8 cellular contexts compared by ENCODE assay signal in the genomic region with DNA sequence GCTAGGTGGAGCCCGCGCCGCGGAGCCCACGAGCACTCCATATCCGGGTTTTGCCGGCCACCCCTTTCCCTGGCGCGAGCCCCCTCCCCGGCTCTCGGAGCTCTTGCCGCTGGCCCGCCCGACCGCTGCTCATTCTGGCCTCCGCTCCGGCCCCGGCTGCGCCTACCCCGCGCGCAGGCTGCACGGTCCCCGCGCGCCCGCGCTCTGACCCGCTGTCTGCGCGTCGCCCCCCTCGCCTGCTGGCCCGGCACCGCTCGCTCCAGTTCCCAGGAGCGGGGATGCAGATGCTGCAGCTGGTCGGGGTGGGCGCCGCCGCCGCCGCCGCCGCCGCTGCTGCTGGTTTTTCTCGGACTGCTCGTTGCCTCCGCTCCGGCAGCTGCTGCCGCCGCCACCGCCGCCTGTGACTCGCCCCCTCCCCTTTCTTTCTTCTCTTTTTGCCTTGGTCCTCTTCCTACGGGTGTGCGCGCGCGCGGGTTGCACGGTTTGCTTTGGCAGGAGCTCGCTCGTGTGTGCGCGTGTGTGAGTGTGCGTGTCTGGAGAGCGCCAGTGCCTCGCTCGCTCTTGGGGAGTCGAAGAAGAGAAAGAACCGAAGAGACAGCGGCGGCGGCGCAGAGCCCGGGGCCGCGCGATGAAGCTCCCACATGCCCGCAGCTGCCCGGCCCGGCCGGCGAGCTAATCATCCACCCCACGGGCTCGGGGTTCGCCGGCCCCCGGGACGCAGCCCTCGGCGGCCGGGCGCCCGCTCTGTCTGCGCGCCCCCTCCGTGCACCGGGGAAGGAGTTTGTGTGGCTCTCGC. TPM values are rescaled to one million over a fixed set of nuclear protein-coding genes. Genes with fewer than 3 reads are reported as not detected.
DNase-seq lines count a peak whose midpoint lies in the region; ATAC-seq, FAIRE-seq and TF ChIP-seq lines count a peak whose summit lies in the region.

A gene (plus strand): TSS at position 132 of the 796 bp plus-strand sequence.

- no peak for FAIRE-seq in GM12878 (lab: Jason Lieb, UNC)

- H3K9me3 ChIP-seq in GM12878 (replicated peaks; ENCODE audit: control insufficient read depth, insufficient read depth, low read length) (no peaks in the 10 kb centered on the region), iPS-18c (ENCODE audit: control insufficient read depth, insufficient read depth, low read length) (peaks cover 3% of the 10 kb centered on the region), skeletal muscle tissue (ENCODE audit: control insufficient read depth in 3 of 3, low read length in 3 of 3) (no peaks in the 10 kb centered on the region)

- H3K27me3 ChIP-seq in BJ (ENCODE audit: control insufficient read depth, insufficient read depth, low read length) (peaks cover 26% of the 10 kb centered on the region), GM12878 (replicated peaks in 1 of 2; ENCODE audit: control insufficient read depth in 2 of 2, insufficient read depth in 2 of 2, low read length in 1 of 2) (peaks cover 0 to 3% of the 10 kb centered on the region in 2 experiments; a peak in 3 of 4 replicates), skeletal muscle tissue (ENCODE audit: control insufficient read depth in 3 of 3, insufficient read depth in 3 of 3, low read length in 3 of 3) (peaks cover 25 to 28% (median 27%) of the 10 kb centered on the region in 3 donors)

- TF ChIP-seq RAD21 in GM12878 (IDR thresholded peaks at IDR 0.05; ENCODE audit: insufficient read depth, low read depth, low read length), result no peak

- H3K9ac ChIP-seq in GM12878 (ENCODE audit: control insufficient read depth, insufficient read depth, low read length), result no peak within 1 kb of the TSS
- H3K9ac ChIP-seq in skeletal muscle tissue (ENCODE audit: low read depth in 1 of 3, low read length in 3 of 3), result peak within 1 kb of the TSS in 2 of 3 donors; percentile 23 to 40

- TF ChIP-seq CTCF in BJ (IDR thresholded peaks at IDR 0.05; ENCODE audit: insufficient read depth, low read depth, low read length) (no peak), GM12878 (IDR thresholded peaks at IDR 0.05 in 2 of 3, conservative IDR thresholded peaks at IDR 0.05 in 1 of 3; ENCODE audit: control insufficient read depth in 2 of 3, extremely low read depth in 1 of 3, insufficient read depth in 1 of 3, low read depth in 3 of 3, low read length in 3 of 3) (no peak)

- no peak within 1 kb of the TSS for H2AFZ ChIP-seq in GM12878 (ENCODE audit: control insufficient read depth, low read depth, low read length)

- no peak within 1 kb of the TSS for H3K4me2 ChIP-seq in GM12878 (ENCODE audit: control insufficient read depth, insufficient read depth)

- no peak for ATAC-seq in GM12878
- no peak for ATAC-seq in HG03439 (IDR thresholded peaks at IDR 0.05; ENCODE audit: unreplicated experiment)
- ATAC-seq in HG03432 (IDR thresholded peaks at IDR 0.05; ENCODE audit: unreplicated experiment), result no peak
- ATAC-seq in GM18519 (IDR thresholded peaks at IDR 0.05; ENCODE audit: low FRiP score, unreplicated experiment), result no peak

- POLR2A ChIA-PET in BJ (lab: Charles Lee), result no interaction called here
- POLR2A ChIA-PET in GM12878 (lab: Charles Lee), result no interaction called here

- BruUV-seq in GM12878 (replicated peaks; lab: Mats Ljungman, UMichigan), result no TSS peak

- in situ Hi-C loops in GM12878 (cut with MboI), result no loop called here

- H3K4me3 ChIP-seq in BJ (ENCODE audit: low read depth, low read length) (peak within 1 kb of the TSS; percentile 29), GM12878 (no peak within 1 kb of the TSS), iPS-18c (ENCODE audit: insufficient read depth, low read depth, low read length) (peak within 1 kb of the TSS; percentile 81), skeletal muscle tissue (ENCODE audit: low read length in 3 of 3) (peak within 1 kb of the TSS; percentile 58 to 61 (median 60))

- no peak for TF ChIP-seq EP300 in GM12878 (IDR thresholded peaks at IDR 0.05; ENCODE audit: borderline replicate concordance in 1 of 2, control insufficient read depth in 1 of 2, low read depth in 2 of 2, low read length in 2 of 2)

- no peak for DNase-seq in BJ (ENCODE audit: low read depth)
- DNase-seq in NCI-H1092 treated with DMSO at 0.1 percent for 48 hours (lab: John Stamatoyannopoulos, UW), result peak; percentile 92
- DNase-seq in GM12878 (ENCODE audit: low read depth, low spot score), result no peak

- 51% methylated on average over 52 of the region's 101 CpGs for WGBS in GM12878 (ENCODE audit: insufficient coverage, insufficient replicate concordance, low lambda C conversion rate, missing lambda C conversion rate)

- H3K27ac ChIP-seq in GM12878 (ENCODE audit: control insufficient read depth, insufficient read depth) (no peak within 1 kb of the TSS), skeletal muscle tissue (ENCODE audit: low read depth, low read length) (no peak within 1 kb of the TSS)

- no peaks in the 10 kb centered on the region for H3K4me1 ChIP-seq in GM12878 (ENCODE audit: control insufficient read depth, insufficient read depth, low read length)
- peaks cover 0 to 15% (median 2%) of the 10 kb centered on the region in 3 donors for H3K4me1 ChIP-seq in skeletal muscle tissue (ENCODE audit: control insufficient read depth in 3 of 3, insufficient read depth in 3 of 3, low read length in 3 of 3)

- SMC1A ChIA-PET in GM12878 (lab: Charles Lee; ENCODE audit: uncharacterized antibody, unreplicated experiment), result no interaction called here

- TF ChIP-seq POLR2A in GM12878 (IDR thresholded peaks at IDR 0.05; ENCODE audit: low read depth, low read length), result no peak

- CTCF ChIA-PET in BJ (lab: Yijun Ruan, JAX), result interaction anchor here (1.6 kb wide), 1 partner anchor 658 kb away, joined by 4 read pairs; no protein-coding TSS in a partner anchor
- CTCF ChIA-PET in GM12878 (lab: Yijun Ruan, JAX), result no interaction called here

- intact Hi-C loops in GM12878 (cut with micrococcal nuclease; ENCODE audit: unreplicated experiment), result no loop called here

- H3K79me2 ChIP-seq in GM12878 (ENCODE audit: control insufficient read depth, insufficient read depth, low read length), result no peaks in the 10 kb centered on the region

- H3K36me3 ChIP-seq in BJ (ENCODE audit: control insufficient read depth, insufficient read depth, low read length) (no peaks in the 10 kb centered on the region), GM12878 (ENCODE audit: control insufficient read depth in 2 of 2, insufficient read depth in 2 of 2, low read length in 1 of 2) (no peaks in the 10 kb centered on the region), skeletal muscle tissue (ENCODE audit: control insufficient read depth in 3 of 3, insufficient read depth in 3 of 3, low read length in 3 of 3) (no peaks in the 10 kb centered on the region)

- no peaks in the 10 kb centered on the region for H4K20me1 ChIP-seq in GM12878 (ENCODE audit: control insufficient read depth, insufficient read depth)

- RAD21 ChIA-PET in GM12878 (lab: Charles Lee; ENCODE audit: unreplicated experiment), result no interaction called here

TF ChIP-seq in GM12878, 131 proteins besides CTCF, POLR2A, EP300 and RAD21:
- TF ChIP-seq ZNF217 (IDR thresholded peaks at IDR 0.05), result no peak
- TF ChIP-seq JUND (IDR thresholded peaks at IDR 0.05; ENCODE audit: low read depth, low read length), result no peak
- no peak for TF ChIP-seq ZBED1 (IDR thresholded peaks at IDR 0.05; ENCODE audit: borderline replicate concordance)
- no peak for TF ChIP-seq NRF1 (conservative IDR thresholded peaks at IDR 0.05; ENCODE audit: low read depth, low read length)
- peak; percentile 31 for TF ChIP-seq SUZ12 (IDR thresholded peaks at IDR 0.05; ENCODE audit: unreplicated experiment)
- TF ChIP-seq, protein P1, sequence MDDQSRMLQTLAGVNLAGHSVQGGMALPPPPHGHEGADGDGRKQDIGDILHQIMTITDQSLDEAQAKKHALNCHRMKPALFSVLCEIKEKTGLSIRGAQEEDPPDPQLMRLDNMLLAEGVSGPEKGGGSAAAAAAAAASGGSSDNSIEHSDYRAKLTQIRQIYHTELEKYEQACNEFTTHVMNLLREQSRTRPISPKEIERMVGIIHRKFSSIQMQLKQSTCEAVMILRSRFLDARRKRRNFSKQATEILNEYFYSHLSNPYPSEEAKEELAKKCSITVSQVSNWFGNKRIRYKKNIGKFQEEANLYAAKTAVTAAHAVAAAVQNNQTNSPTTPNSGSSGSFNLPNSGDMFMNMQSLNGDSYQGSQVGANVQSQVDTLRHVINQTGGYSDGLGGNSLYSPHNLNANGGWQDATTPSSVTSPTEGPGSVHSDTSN (IDR thresholded peaks at IDR 0.05; ENCODE audit: insufficient replicate concordance, low read depth, low read length), result no peak

RNA-seq across cellular contexts. Expression of the gene that starts here (rescaled TPM):
- 0.01 TPM in 1 of 2 replicates, not detected in the other for polyA plus RNA-seq in BJ (2011; rRNA removed)
- 0.10 TPM in 1 of 2 replicates, not detected in the other for polyA minus RNA-seq in BJ (2011; rRNA and poly(A)+ RNA removed)
- 2.8 and 7.1 TPM in 2 replicates for total RNA-seq in GM12878 (2013; cell fraction: nucleolus; rRNA removed)
- not detected in 2 replicates for total RNA-seq in GM12878 (2014; rRNA removed)
- not detected in 2 replicates for total RNA-seq in GM12878 (2014; rRNA removed; fragmentation: Illumina TruSeq; extraction: Trizol)
- total RNA-seq in GM12878 (2021), result not detected in 2 replicates
- polyA plus RNA-seq in GM12878 (2011; ENCODE audit: low read depth), result not detected
- polyA plus RNA-seq in GM12878 (2011; rRNA removed), result 1.1 and 1.2 TPM in 2 replicates
- 0.50 and 0.63 TPM in 2 replicates for polyA plus RNA-seq in GM12878 (2011; cell fraction: cytosol; rRNA removed)
- polyA plus RNA-seq in GM12878 (2011; cell fraction: nucleus; rRNA removed), result 0.31 and 0.46 TPM in 2 replicates
- polyA plus RNA-seq in GM12878 (2012), result not detected in 2 replicates
- not detected in 2 replicates for polyA plus RNA-seq in GM12878 (2014; fragmentation: Illumina TruSeq; extraction: Trizol)
- not detected for polyA plus RNA-seq in GM12878 (2014; fragmentation: Nextera tagmentation; extraction: Ambion mirVana)
- polyA plus RNA-seq in GM12878 (2014; rRNA removed), result not detected in 2 replicates
- not detected for polyA plus RNA-seq in GM12878 (2016; fragmentation: Nextera tagmentation; extraction: Ambion mirVana)
- polyA minus RNA-seq in GM12878 (2011; rRNA and poly(A)+ RNA removed), result 2.2 and 3.1 TPM in 2 replicates
- polyA minus RNA-seq in GM12878 (2011; cell fraction: cytosol; rRNA and poly(A)+ RNA removed), result 0.62 and 1.2 TPM in 2 replicates
- 0.85 and 0.96 TPM in 2 replicates for polyA minus RNA-seq in GM12878 (2011; cell fraction: nucleus; rRNA and poly(A)+ RNA removed)
- total RNA-seq in skeletal muscle tissue, result 59.0 TPM
